In the genomic region with DNA sequence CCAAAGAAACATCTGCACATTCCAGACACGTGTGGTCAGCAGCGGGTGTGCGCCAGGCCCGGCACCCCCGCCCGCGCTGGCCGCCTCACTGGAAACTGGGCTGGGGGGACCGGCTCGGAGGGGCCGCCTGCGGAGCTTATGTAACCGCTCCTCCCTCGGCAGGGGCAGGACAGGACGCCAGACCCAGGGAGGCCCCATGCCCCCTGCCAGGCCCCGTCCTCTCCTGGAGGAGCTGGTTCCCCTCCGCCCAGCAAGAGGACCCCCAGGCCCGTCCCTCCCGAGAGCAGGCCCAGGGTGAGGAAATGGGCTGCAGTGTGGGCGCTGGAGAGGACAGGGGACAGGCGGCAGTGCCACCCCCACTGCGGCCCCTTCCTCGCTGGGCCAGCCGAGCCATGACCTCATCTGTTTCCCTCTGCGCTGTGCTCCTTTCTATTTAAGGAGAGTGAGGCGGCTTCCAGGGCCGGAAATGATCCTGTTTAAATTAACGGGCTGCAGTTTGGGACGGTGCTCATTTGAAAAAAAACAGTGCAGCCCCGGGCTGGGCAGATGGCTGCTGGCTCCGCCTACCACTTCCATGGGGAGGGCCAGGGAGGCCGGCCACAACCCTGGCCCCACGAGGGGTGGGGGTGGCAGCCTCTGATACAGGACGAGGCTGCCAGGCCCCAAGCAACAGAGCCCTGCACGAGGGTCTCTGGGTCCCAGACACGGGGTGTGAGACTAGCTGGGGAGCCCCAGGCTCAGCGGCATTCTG, we compare ENCODE assay signal across 8 cellular contexts. TPM values are rescaled to one million over a fixed set of nuclear protein-coding genes. Genes with fewer than 3 reads are reported as not detected.
DNase-seq lines count a peak whose midpoint lies in the region; ATAC-seq and TF ChIP-seq lines count a peak whose summit lies in the region.
"Not testable (repeated sequence)": the region's sequence is repeated elsewhere in the genome, so short reads cannot be mapped to it uniquely, and the experiment has no call there.

No MANE protein-coding gene starts in this region.

- peak overlapping the region; percentile 78 for H3K14ac ChIP-seq in trophoblast cell (ENCODE audit: low read length)

- 37% methylated on average over 2 of the region's 37 CpGs for WGBS in right lobe of liver (ENCODE audit: insufficient coverage, low coverage, low lambda C conversion rate, missing lambda C conversion rate)
- no CpG with 5 or more reads among the region's 37 CpGs for WGBS in trophoblast cell (ENCODE audit: extremely low coverage, insufficient coverage, insufficient read length)
- WGBS in upper lobe of left lung, 2 donors: 0 to 2% methylated on average over 1 to 14 of the region's 37 CpGs

- H3K9ac ChIP-seq in SK-N-MC (ENCODE audit: insufficient read length): peak overlapping the region; percentile 59
- not testable (repeated sequence) for H3K9ac ChIP-seq in trophoblast cell (ENCODE audit: low read length)

- peak overlapping the region; percentile 22 for H4K12ac ChIP-seq in trophoblast cell (ENCODE audit: low read depth, low read length)

- H3K27ac ChIP-seq in SK-N-MC (peak overlapping the region; percentile 78), right lobe of liver (peak overlapping the region; percentile 53 to 70 (median 56)), trophoblast cell (ENCODE audit: low read depth, low read length) (peak overlapping the region; percentile 91), upper lobe of left lung (peak overlapping the region; percentile 86 to 91 (median 88))

- H2AFZ ChIP-seq in trophoblast cell (ENCODE audit: insufficient read depth, low read length, poor library complexity): not testable (repeated sequence)

- not testable (repeated sequence) for H3K9me3 ChIP-seq in SK-N-MC (ENCODE audit: low read depth, low read length); right lobe of liver; trophoblast cell (ENCODE audit: insufficient read depth, low read depth, low read length); upper lobe of left lung

- H3K4me2 ChIP-seq in trophoblast cell (ENCODE audit: low read length): peak overlapping the region; percentile 50

- H2BK120ac ChIP-seq in trophoblast cell (ENCODE audit: insufficient read depth, low read length, poor library complexity): peak overlapping the region; percentile 89

- H3K36me3 ChIP-seq in SK-N-MC (ENCODE audit: insufficient read depth, low read length); right lobe of liver; trophoblast cell (ENCODE audit: control insufficient read depth in 1 of 2, insufficient read depth in 2 of 2, low read length in 2 of 2); upper lobe of left lung: not testable (repeated sequence)

- H2AK5ac ChIP-seq in trophoblast cell (ENCODE audit: low read length): peak overlapping the region; percentile 21

- H2BK5ac ChIP-seq in trophoblast cell (ENCODE audit: low read depth, low read length, poor library complexity): peak overlapping the region; percentile 61

- H3K27me3 ChIP-seq in right lobe of liver; trophoblast cell (ENCODE audit: insufficient read depth, low read length); upper lobe of left lung: not testable (repeated sequence)

- TF ChIP-seq POLR2A in right lobe of liver (IDR thresholded peaks at IDR 0.05): not testable (repeated sequence)
- peak in 1 of 4 donors; percentile 37 for TF ChIP-seq POLR2A in upper lobe of left lung (IDR thresholded peaks at IDR 0.05)

- H3K4me1 ChIP-seq in right lobe of liver: not testable (repeated sequence)
- H3K4me1 ChIP-seq in trophoblast cell (ENCODE audit: control insufficient read depth in 1 of 2, insufficient read depth in 2 of 2, low read length in 2 of 2) (peaks cover 31 to 36% of the 10 kb centered on the region in 2 experiments), upper lobe of left lung (peaks cover 49 to 72% (median 59%) of the 10 kb centered on the region in 4 donors)

- H3K4ac ChIP-seq in trophoblast cell (ENCODE audit: low read depth, low read length): peak overlapping the region; percentile 39

- not testable (repeated sequence) for H3K23ac ChIP-seq in trophoblast cell (ENCODE audit: low read length)

- TF ChIP-seq CTCF in right lobe of liver (IDR thresholded peaks at IDR 0.05); upper lobe of left lung (IDR thresholded peaks at IDR 0.05): not testable (repeated sequence)

- peak overlapping the region; percentile 75 for H3K18ac ChIP-seq in trophoblast cell (ENCODE audit: low read length)

- peak overlapping the region; percentile 46 for H2BK12ac ChIP-seq in trophoblast cell (ENCODE audit: low read length)

- H3K79me1 ChIP-seq in trophoblast cell (ENCODE audit: low read length): peaks cover 23% of the 10 kb centered on the region

- peak overlapping the region; percentile 51 for H4K8ac ChIP-seq in trophoblast cell (ENCODE audit: low read depth, low read length)

- DNase-seq in COLO668 (lab: John Stamatoyannopoulos, UW; ENCODE audit: unreplicated experiment) (peak; percentile 73), Kasumi-1 (lab: John Stamatoyannopoulos, UW) (peak; percentile 29 to 45), cerebellar cortex (ENCODE audit: low spot score) (peak; percentile 89), foreskin melanocyte (peak; percentile 60), right lobe of liver (peak in 1 of 3 donors; percentile 55), upper lobe of left lung (peak; percentile 61 to 89)
- DNase-seq in SK-N-MC (ENCODE audit: low read depth, low spot score); trophoblast cell: not testable (repeated sequence)

- intact Hi-C loops in right lobe of liver (cut with DNase I): not testable (repeated sequence)

- TF ChIP-seq EP300 in upper lobe of left lung (IDR thresholded peaks at IDR 0.05): peak in 1 of 4 donors; percentile 13

- H3K79me2 ChIP-seq in trophoblast cell (ENCODE audit: control insufficient read depth, insufficient read depth, low read length, poor library complexity): peaks cover 13% of the 10 kb centered on the region

- H4K91ac ChIP-seq in trophoblast cell (ENCODE audit: low read depth, low read length): peak overlapping the region; percentile 87

- ATAC-seq in right lobe of liver (peak in 3 of 4 donors; percentile 6 to 27 (median 22)), upper lobe of left lung (ENCODE audit: low FRiP score in 2 of 2) (peak; percentile 52 to 72)

- H3K4me3 ChIP-seq in SK-N-MC: peak overlapping the region; percentile 54
- not testable (repeated sequence) for H3K4me3 ChIP-seq in right lobe of liver; trophoblast cell (ENCODE audit: low read depth, low read length)
- peak overlapping the region in 2 of 4 donors; percentile 25 to 38 for H3K4me3 ChIP-seq in upper lobe of left lung

RNA-seq across cellular contexts. Expression of gene PKD1, which starts 10.8 kb away (rescaled TPM):
- total RNA-seq in right lobe of liver (10 to 100 TPM; 28.5 to 58.2 (median 42.8) TPM), upper lobe of left lung (100 to 1,000 TPM in 3 of 6 donors, 10 to 100 TPM in 3; 75.4 to 567 (median 106) TPM)
- 23.3 and 23.8 TPM in 2 replicates for polyA plus RNA-seq in trophoblast cell (2013)

RNA-seq across cellular contexts. Expression of gene RAB26, which starts 23.6 kb away (rescaled TPM):
- total RNA-seq in right lobe of liver: 10 to 100 TPM in 3 of 6 experiments, 1 to 10 TPM in 3; 3.8 to 14.6 (median 8.7) TPM
- 0.60 and 0.65 TPM in 2 replicates for polyA plus RNA-seq in trophoblast cell (2013)
- 1 to 10 TPM in 1 of 6 donors, under 1 TPM in 3, not detected in 2; 0.30 to 6.8 (median 0.85) TPM for total RNA-seq in upper lobe of left lung

RNA-seq across cellular contexts. Expression of gene TRAF7, which starts 30.7 kb away (rescaled TPM):
- total RNA-seq in right lobe of liver (10 to 100 TPM; 40.9 to 56.2 (median 46.2) TPM), upper lobe of left lung (10 to 100 TPM; 34.6 to 72.6 (median 52.9) TPM)
- polyA plus RNA-seq in trophoblast cell (2013): 109 and 111 TPM in 2 replicates
